28 cellular contexts compared by ENCODE assay signal in the genomic region with DNA sequence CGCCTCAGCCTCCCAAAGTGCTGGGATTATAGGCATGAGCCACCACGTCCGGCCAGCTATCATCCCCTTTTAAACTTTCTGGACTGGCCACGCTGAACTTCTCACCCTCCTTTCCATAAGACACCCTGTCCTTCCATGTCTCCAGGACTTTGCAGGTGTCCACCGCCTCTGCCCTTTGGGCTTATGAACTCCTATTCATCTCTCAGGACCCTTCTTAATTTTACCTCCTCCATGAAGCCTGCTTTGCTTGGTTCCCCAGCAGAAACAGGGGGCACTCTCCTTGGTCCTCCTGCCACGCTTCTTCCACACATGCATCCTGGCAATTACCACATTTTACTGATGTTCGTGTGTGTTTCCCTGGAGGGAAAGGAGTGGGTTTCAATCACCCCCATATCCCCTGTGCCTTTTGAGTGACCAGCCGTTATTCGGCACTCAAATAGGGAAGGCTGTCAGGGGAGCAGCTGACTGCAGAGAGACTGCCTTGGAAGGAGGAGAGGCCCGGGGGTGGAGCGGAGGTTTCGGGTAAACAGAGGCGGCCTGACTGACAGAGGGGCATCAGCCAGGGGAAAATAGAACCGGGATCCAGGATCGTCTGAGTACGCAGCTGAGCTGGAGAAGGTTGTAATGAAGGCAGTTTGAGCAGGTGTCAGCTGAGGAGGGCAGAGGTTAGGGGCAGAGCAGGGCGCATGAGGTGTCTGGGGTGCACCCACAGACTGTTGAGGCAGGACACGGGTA. TPM values are rescaled to one million over a fixed set of nuclear protein-coding genes. Genes with fewer than 3 reads are reported as not detected.
DNase-seq lines count a peak whose midpoint lies in the region; ATAC-seq, FAIRE-seq and TF ChIP-seq lines count a peak whose summit lies in the region.
"Had no signal": no experiment of that assay in that cellular context is flagged by ENCODE, and none has a peak within 500 bp of the region (broad histone marks: within the 10 kb centered on the region; RNA-seq: fewer than 3 reads in every experiment).

No MANE protein-coding gene starts in this region.

- intact Hi-C loops in thyroid gland (cut with DNase I), result no loop called here

- no peak for FAIRE-seq in H1 (lab: Jason Lieb, UNC)
- FAIRE-seq: GM18507, HTR-8/SVneo had no signal

- H3K23me2 ChIP-seq in H1 (ENCODE audit: low read depth, low read length), result no peaks in the 10 kb centered on the region

- TF ChIP-seq RAD21 in SK-N-SH (IDR thresholded peaks at IDR 0.05; ENCODE audit: low read length) (no peak), H1 (IDR thresholded peaks at IDR 0.05 in 1 of 2, conservative IDR thresholded peaks at IDR 0.05 in 1 of 2; ENCODE audit: low read depth in 2 of 2, low read length in 2 of 2) (no peak)

- H3K9me2 ChIP-seq in SK-N-SH, result no peaks in the 10 kb centered on the region

- H2AK5ac ChIP-seq in H1 (ENCODE audit: low read depth, low read length), result 0 out of 2 replicates have a peak overlapping the region, but pooled peaks have one; percentile 65

- no peak overlapping the region for H3K23ac ChIP-seq in H1 (ENCODE audit: insufficient read length)

- H3K18ac ChIP-seq in H1 (ENCODE audit: extremely low read depth, low read length), result no peak overlapping the region

- H3K27me3 ChIP-seq in SK-N-SH (ENCODE audit: insufficient read depth), result no peaks in the 10 kb centered on the region
- H3K27me3 ChIP-seq in H1 (replicated peaks in 1 of 4; ENCODE audit: control insufficient read depth in 3 of 4, extremely low read depth in 1 of 4, insufficient read depth in 3 of 4, low read length in 3 of 4), result no peaks in the 10 kb centered on the region
- no peaks in the 10 kb centered on the region for H3K27me3 ChIP-seq in thyroid gland
- H3K27me3 ChIP-seq: BE2C had no signal

- no peaks in the 10 kb centered on the region for H3K36me3 ChIP-seq in SK-N-SH (replicated peaks in 1 of 2; ENCODE audit: control insufficient read depth in 1 of 2, insufficient read depth in 2 of 2, low read length in 1 of 2)
- H3K36me3 ChIP-seq in HEK293 (ENCODE audit: control insufficient read depth in 2 of 2, insufficient read depth in 1 of 2, low read length in 2 of 2), result no peaks in the 10 kb centered on the region
- H3K36me3 ChIP-seq in H1 (ENCODE audit: control insufficient read depth in 2 of 4, insufficient read depth in 4 of 4, low read length in 3 of 4), result no peaks in the 10 kb centered on the region
- H3K36me3 ChIP-seq in thyroid gland, result no peaks in the 10 kb centered on the region
- H3K36me3 ChIP-seq: BE2C had no signal

- H2BK5ac ChIP-seq in H1 (ENCODE audit: low read depth, low read length), result no peak overlapping the region

- H3F3A ChIP-seq in SK-N-SH (replicated peaks; ENCODE audit: insufficient read depth), result no peaks in the 10 kb centered on the region

- 91% methylated on average over 18 of the region's 18 CpGs for WGBS in SK-N-SH (ENCODE audit: low lambda C conversion rate)
- 92% methylated on average over 18 of the region's 18 CpGs; no CpG with 5 or more reads in 1 of the 2 experiments for WGBS in H1 (ENCODE audit: extremely low coverage in 1 of 2, insufficient coverage in 1 of 2, insufficient read length in 1 of 2, insufficient replicate concordance in 2 of 2, low coverage in 1 of 2, low lambda C conversion rate in 2 of 2, missing lambda C conversion rate in 1 of 2), 2 experiments
- WGBS in thyroid gland, 2 donors, result 89 to 91% methylated on average over 18 of the region's 18 CpGs

- no peaks in the 10 kb centered on the region for H3K9me3 Mint-ChIP-seq in stimulated activated naive CD8-positive, alpha-beta T cell treated with anti-CD3 and anti-CD28 coated beads, Interleukin-15, amount 100 ng/mL, for 72 hours
- H3K9me3 Mint-ChIP-seq: H9, HFFc6 had no signal

- no peaks in the 10 kb centered on the region for H3K79me1 ChIP-seq in H1 (ENCODE audit: low read depth, low read length)

- H3K27ac ChIP-seq in SK-N-SH (ENCODE audit: low read depth in 2 of 2, low read length in 1 of 2) (no peak overlapping the region), HEK293 (ENCODE audit: extremely low read depth, low read depth, low read length) (no peak overlapping the region), H1 (ENCODE audit: low read depth, low read length) (no peak overlapping the region), thyroid gland (peak overlapping the region; percentile 93 to 99 (median 95))
- H3K27ac ChIP-seq: GM23248, KMS-11, RWPE1, SK-N-MC had no signal

- DNase-seq in SK-N-SH (no peak), H1 (ENCODE audit: low read depth in 1 of 2, low spot score in 2 of 2) (no peak), thyroid gland (no peak)
- DNase-seq in activated CD8-positive, alpha-beta memory T cell treated with anti-CD3 and anti-CD28 coated beads for 24 hours, result no peak
- DNase-seq in activated CD4-positive, CD25-positive, alpha-beta regulatory T cell treated with anti-CD3 and anti-CD28 coated beads, Interleukin-2, amount 50 U/mL, for 72 hours, result no peak
- no peak for DNase-seq in stimulated activated naive CD8-positive, alpha-beta T cell treated with anti-CD3 and anti-CD28 coated beads, Interleukin-15, amount 100 ng/mL, for 72 hours
- DNase-seq: ACHN, BE2C, DMS53, GM23248, H9, HFFc6, NCI-H1092, NCI-H1436, NCI-H187, NCI-H2081 treated with DMSO at 0.1 percent for 48 hours, NCI-H2171, NCI-H226, NCI-H510A, NCI-H69, SHP77 treated with DMSO at 0.1 percent for 48 hours had no signal

- no peak overlapping the region for H3K4me3 Mint-ChIP-seq in stimulated activated naive CD8-positive, alpha-beta T cell treated with anti-CD3 and anti-CD28 coated beads, Interleukin-15, amount 100 ng/mL, for 72 hours
- H3K4me3 Mint-ChIP-seq: H9, HFFc6 had no signal

- no peak for TF ChIP-seq CTCF in SK-N-SH (IDR thresholded peaks at IDR 0.05)
- no peak for TF ChIP-seq CTCF in HEK293 (tag by site-specific recombination; IDR thresholded peaks at IDR 0.05)
- no peak for TF ChIP-seq CTCF in H1 (IDR thresholded peaks at IDR 0.05; ENCODE audit: control extremely low read depth in 1 of 3, insufficient read depth in 1 of 3, low read depth in 1 of 3, low read length in 3 of 3)
- no peak for TF ChIP-seq CTCF in thyroid gland (IDR thresholded peaks at IDR 0.05)

- H3K4me2 ChIP-seq in SK-N-SH, result no peak overlapping the region
- no peak overlapping the region for H3K4me2 ChIP-seq in H1 (ENCODE audit: insufficient read depth in 1 of 2, low read depth in 2 of 2, low read length in 2 of 2)
- H3K4me2 ChIP-seq: KMS-11 had no signal

- no peak overlapping the region for H2BK20ac ChIP-seq in H1 (ENCODE audit: low read length)

- H2AFZ ChIP-seq in SK-N-SH (ENCODE audit: low read depth) (no peak overlapping the region), H1 (ENCODE audit: low read length) (no peak overlapping the region)
- H2AFZ ChIP-seq: GM23248 had no signal

- no peak overlapping the region for H3K56ac ChIP-seq in H1 (replicated peaks; ENCODE audit: insufficient read length, low read depth, low read length)

- no peak for ATAC-seq in SK-N-SH treated with all-trans-retinoic acid at 6 μM for 48 hours
- no peak for ATAC-seq in stimulated activated naive CD8-positive, alpha-beta T cell treated with anti-CD3 and anti-CD28 coated beads, Interleukin-15, amount 100 ng/mL, for 72 hours

- peak overlapping the region; percentile 60; the same call in 1 of the 2 replicates for H2BK12ac ChIP-seq in H1 (ENCODE audit: low read depth, low read length)

- H3K27me3 Mint-ChIP-seq in stimulated activated naive CD8-positive, alpha-beta T cell treated with anti-CD3 and anti-CD28 coated beads, Interleukin-15, amount 100 ng/mL, for 72 hours, result no peaks in the 10 kb centered on the region

- no peak overlapping the region for H3K14ac ChIP-seq in H1 (ENCODE audit: insufficient read length)

- H2BK120ac ChIP-seq in H1 (replicated peaks; ENCODE audit: low read depth, low read length), result no peak overlapping the region

- no peak overlapping the region for H3K4ac ChIP-seq in H1 (replicated peaks; ENCODE audit: insufficient read length, low read depth, low read length)

- H3K4me1 Mint-ChIP-seq in stimulated activated naive CD8-positive, alpha-beta T cell treated with anti-CD3 and anti-CD28 coated beads, Interleukin-15, amount 100 ng/mL, for 72 hours, result peaks cover 6% of the 10 kb centered on the region

- H4K20me1 ChIP-seq in SK-N-SH (ENCODE audit: insufficient read depth) (no peaks in the 10 kb centered on the region), H1 (replicated peaks in 1 of 2; ENCODE audit: control insufficient read depth in 1 of 2, insufficient read depth in 2 of 2, low read length in 2 of 2) (no peaks in the 10 kb centered on the region)

- peaks cover 0 to 20% of the 10 kb centered on the region in 2 experiments; a peak in 1 of 4 replicates for H3K4me1 ChIP-seq in SK-N-SH (ENCODE audit: control insufficient read depth in 1 of 2, insufficient read depth in 2 of 2, low read depth in 1 of 2, low read length in 1 of 2)
- no peaks in the 10 kb centered on the region for H3K4me1 ChIP-seq in HEK293 (ENCODE audit: control insufficient read depth, insufficient read depth, low read length)
- H3K4me1 ChIP-seq in H1 (replicated peaks in 1 of 4; ENCODE audit: control insufficient read depth in 3 of 4, insufficient read depth in 4 of 4, low read length in 3 of 4), result 0 out of 7 replicates have a peak, but pooled peaks cover 0 to 2% (median 0%) of the 10 kb centered on the region in 4 experiments
- H3K4me1 ChIP-seq in thyroid gland, result peaks cover 38 to 62% of the 10 kb centered on the region in 2 donors

- TF ChIP-seq EP300 in SK-N-SH (IDR thresholded peaks at IDR 0.05; ENCODE audit: borderline replicate concordance in 1 of 2, low read depth in 1 of 2, low read length in 1 of 2) (no peak), H1 (IDR thresholded peaks at IDR 0.05; ENCODE audit: borderline replicate concordance in 1 of 2, low read depth in 2 of 2, low read length in 2 of 2) (no peak)

- H3K4me3 ChIP-seq in SK-N-SH (ENCODE audit: low read depth in 2 of 2, low read length in 1 of 2), result no peak overlapping the region
- no peak overlapping the region for H3K4me3 ChIP-seq in HEK293 (ENCODE audit: low read depth, low read length)
- no peak overlapping the region for H3K4me3 ChIP-seq in H1 (ENCODE audit: extremely low read depth in 1 of 4, insufficient read depth in 2 of 4, low read depth in 3 of 4, low read length in 4 of 4)
- H3K4me3 ChIP-seq in thyroid gland (replicated peaks in 1 of 3), result no peak overlapping the region
- H3K4me3 ChIP-seq: GM23248, SK-N-MC had no signal

- POLR2A ChIA-PET in SK-N-SH (lab: Yijun Ruan, JAX), result no interaction called here
- POLR2A ChIA-PET in HEK293 (lab: Yijun Ruan, JAX), result interaction anchor here (0.6 kb wide), 1 partner anchor 61 kb away, joined by 7 read pairs; no protein-coding TSS in a partner anchor
- POLR2A ChIA-PET in H1 (lab: Charles Lee; ENCODE audit: partially characterized antibody), result interaction anchor here (1.3 to 2.0 kb wide), 4 partner anchors 11 to 26 kb away, joined by 3 to 6 read pairs (median 4); no protein-coding TSS in a partner anchor

- H3K9me3 ChIP-seq in SK-N-SH, result no peaks in the 10 kb centered on the region
- no peaks in the 10 kb centered on the region for H3K9me3 ChIP-seq in HEK293 (ENCODE audit: control insufficient read depth, insufficient read depth, low read depth, low read length)
- H3K9me3 ChIP-seq in H1 (ENCODE audit: insufficient read depth in 2 of 2, low read depth in 1 of 2, low read length in 1 of 2), result no peaks in the 10 kb centered on the region; a peak in 1 of 4 replicates
- no peaks in the 10 kb centered on the region for H3K9me3 ChIP-seq in thyroid gland
- H3K9me3 ChIP-seq: BE2C had no signal

- H3K9ac ChIP-seq in SK-N-SH (no peak overlapping the region), H1 (replicated peaks in 1 of 4; ENCODE audit: extremely low read depth in 1 of 4, low read depth in 3 of 4, low read length in 3 of 4) (no peak overlapping the region)
- H3K9ac ChIP-seq: GM23248, KMS-11 had no signal

- TF ChIP-seq POLR2A in H1 (IDR thresholded peaks at IDR 0.05; ENCODE audit: control extremely low read depth in 1 of 2, low read depth in 2 of 2, low read length in 2 of 2) (no peak), thyroid gland (IDR thresholded peaks at IDR 0.05) (no peak)

- H4K5ac ChIP-seq in H1 (ENCODE audit: insufficient read length, low read depth, low read length), result no peak overlapping the region

- H4K8ac ChIP-seq in H1 (ENCODE audit: extremely low read depth, insufficient read depth, low read length), result peak overlapping the region; percentile 9

- no peaks in the 10 kb centered on the region for H3K79me2 ChIP-seq in SK-N-SH (ENCODE audit: insufficient read depth)
- H3K79me2 ChIP-seq in H1 (ENCODE audit: control insufficient read depth in 1 of 2, insufficient read depth in 2 of 2, low read length in 2 of 2), result no peaks in the 10 kb centered on the region

- no peak overlapping the region; the same call in 1 of the 2 replicates for H2BK15ac ChIP-seq in H1 (ENCODE audit: low read length)

- no peak overlapping the region for H4K91ac ChIP-seq in H1 (replicated peaks; ENCODE audit: insufficient read length, low read length)

- CTCF ChIA-PET in SK-N-SH (lab: Yijun Ruan, JAX), result interaction anchor here (1.3 kb wide), 1 partner anchor 107 kb away, joined by 4 read pairs; no protein-coding TSS in a partner anchor
- CTCF ChIA-PET in HEK293 (lab: Yijun Ruan, JAX), result no interaction called here
- CTCF ChIA-PET in H1 (lab: Charles Lee; ENCODE audit: partially characterized antibody), result interaction anchor here (1.3 to 1.7 kb wide), 4 partner anchors 11 to 61 kb away, joined by 3 to 5 read pairs (median 4); no protein-coding TSS in a partner anchor

- peak overlapping the region in 1 of 2 donors; percentile 8 for H3K27ac Mint-ChIP-seq in stimulated activated naive CD8-positive, alpha-beta T cell treated with anti-CD3 and anti-CD28 coated beads, Interleukin-15, amount 100 ng/mL, for 72 hours
- H3K27ac Mint-ChIP-seq: HFFc6 had no signal

RNA-seq across cellular contexts. Expression of gene CHKA, which starts 27.1 kb away (rescaled TPM):
- polyA plus RNA-seq in SK-N-SH (2012; rRNA removed), result 12.3 and 13.7 TPM in 2 replicates
- 7.4 and 8.5 TPM in 2 replicates for polyA plus RNA-seq in SK-N-SH (2012; cell fraction: cytosol; rRNA removed)
- polyA plus RNA-seq in SK-N-SH (2012; cell fraction: nucleus; rRNA removed), result 69.3 and 80.7 TPM in 2 replicates
- 86.6 and 88.6 TPM in 2 replicates for total RNA-seq in H1 (2021; fragmentation: NEBNext Ultra II Directional; extraction: Animal tissue kit (Norgen Biotek cat#: 25700))
- 56.1 and 61.2 TPM in 2 replicates for polyA plus RNA-seq in H1 (2011; rRNA removed)
- polyA plus RNA-seq in H1 (2011; cell fraction: cytosol; rRNA removed), result 62.7 TPM
- polyA plus RNA-seq in H1 (2011; cell fraction: nucleus; rRNA removed), result 96.7 TPM
- 56.0 to 72.8 TPM (median 59.6 TPM) in 4 replicates for polyA plus RNA-seq in H1 (2012, experiment 1 of 2)
- polyA plus RNA-seq in H1 (2012, experiment 2 of 2), result 46.0 TPM
- 42.8 TPM for polyA plus RNA-seq in H1 (2013, experiment 1 of 2)
- 38.7 TPM for polyA plus RNA-seq in H1 (2013, experiment 2 of 2)
- 65.2 and 77.4 TPM in 2 replicates for polyA minus RNA-seq in H1 (2011; rRNA and poly(A)+ RNA removed)
- 39.8 TPM for polyA minus RNA-seq in H1 (2011; cell fraction: cytosol; rRNA and poly(A)+ RNA removed)
- 69.2 TPM for polyA minus RNA-seq in H1 (2011; cell fraction: nucleus; rRNA and poly(A)+ RNA removed)
- 100 to 1,000 TPM in 1 of 4 donors, 10 to 100 TPM in 3; 86.8 to 106 (median 93.1) TPM for total RNA-seq in thyroid gland

Comparison
In these comparisons a context has a peak if more than half of its experiments do, and no peak if none do; other contexts are left out.
1. H3K27ac ChIP-seq: peak in thyroid gland (3 of 3); none in SK-N-SH (0 of 2), HEK293 (single experiment) and H1 (single experiment).